Comparison of ENCODE assay signal across 17 cellular contexts in the genomic region with DNA sequence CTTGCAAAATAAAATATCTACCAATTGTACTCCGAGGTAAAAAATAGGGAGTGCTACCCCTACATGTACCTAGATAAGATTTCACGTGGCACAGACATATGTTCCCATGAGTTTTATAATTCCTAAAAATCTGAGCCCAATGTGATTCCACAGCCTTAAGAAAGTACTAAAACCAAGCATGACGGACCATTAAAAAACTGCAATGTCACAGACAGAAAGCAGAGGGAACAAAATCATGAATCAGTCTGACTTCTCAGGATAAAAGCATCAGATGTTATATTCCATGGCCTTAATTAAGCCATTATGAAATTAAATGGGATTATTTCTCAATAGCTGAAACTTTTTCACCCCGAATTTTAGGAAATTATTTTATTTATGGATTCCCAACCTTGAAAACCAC.
"Had no signal": no experiment of that assay in that cellular context is flagged by ENCODE, and none has a peak within 500 bp of the region (broad histone marks: within the 10 kb centered on the region; RNA-seq: fewer than 3 reads in every experiment).

No MANE protein-coding gene starts in this region.

- FAIRE-seq: endometrium had no signal

- DNase-seq: activated CD4-positive, alpha-beta memory T cell treated with anti-CD3 and anti-CD28 coated beads, Interleukin-2, amount 10 ng/mL, durations not matched to agents 7 days and 5 days; activated CD4-positive, alpha-beta T cell treated with anti-CD3 and anti-CD28 coated beads for 4 hours; activated naive CD4-positive, alpha-beta T cell treated with anti-CD3 and anti-CD28 coated beads, Interleukin-2, amount 50 U/mL, for 16 hours; activated T-cell treated with anti-CD3 and anti-CD28 coated beads, Interleukin-2, amount 50 U/mL, for 24 hours; amniotic stem cell; central memory CD4-positive, alpha-beta T cell; colonic mucosa; hypothalamus; kidney glomerular epithelial cell; left ventricle myocardium superior; mesendoderm; nucleus accumbens; stimulated activated CD4-positive, alpha-beta T cell treated with anti-CD3 and anti-CD28 coated beads, Interleukin-4, amount 100 ng/mL, for 4 hours; stimulated activated CD8-positive, alpha-beta memory T cell treated with anti-CD3 and anti-CD28 coated beads, Interleukin-4, amount 100 ng/mL, for 48 hours; stimulated activated naive CD4-positive, alpha-beta T cell treated with Interleukin-2 at 50 U/mL for 16 hours had no signal

- H3K4me1 ChIP-seq: colonic mucosa had no signal

- H3K4me2 ChIP-seq: smooth muscle cell had no signal

- H3K4me3 ChIP-seq: colonic mucosa, smooth muscle cell had no signal

- H3K27ac ChIP-seq: colonic mucosa had no signal

- H3K27me3 ChIP-seq: colonic mucosa had no signal

- H3K36me3 ChIP-seq: colonic mucosa had no signal

- ATAC-seq: left ventricle myocardium superior had no signal

- H3K9me3 ChIP-seq: colonic mucosa had no signal
